Comparison of ENCODE assay signal across 1 cellular context in genomic region chr17:8884336-8884990, GRCh38.
TF ChIP-seq lines count a peak whose summit lies in the region.

No MANE protein-coding gene starts in this region.

TF ChIP-seq in HCT116, 20 proteins besides CTCF, POLR2A, EP300 and RAD21:
- no peak for TF ChIP-seq POLR2AphosphoS5 (IDR thresholded peaks at IDR 0.05; ENCODE audit: low read depth, low read length)
- TF ChIP-seq FOSL1 (IDR thresholded peaks at IDR 0.05; ENCODE audit: low read depth) = no peak
- TF ChIP-seq ZFX (IDR thresholded peaks at IDR 0.05) = no peak
- no peak for TF ChIP-seq EZH2 (IDR thresholded peaks at IDR 0.05)
- no peak for TF ChIP-seq MAX (IDR thresholded peaks at IDR 0.05)
- TF ChIP-seq YY1 (IDR thresholded peaks at IDR 0.05; ENCODE audit: extremely low read depth, insufficient replicate concordance, low read depth, low read length) = no peak
- no peak for TF ChIP-seq EGR1 (IDR thresholded peaks at IDR 0.05; ENCODE audit: low read depth)
- no peak for TF ChIP-seq CEBPB (IDR thresholded peaks at IDR 0.05; ENCODE audit: low read depth)
- TF ChIP-seq ELF1 (IDR thresholded peaks at IDR 0.05; ENCODE audit: borderline replicate concordance, low read depth) = no peak
- TF ChIP-seq ZNF274 (IDR thresholded peaks at IDR 0.05; ENCODE audit: low read depth, low read length) = no peak
- TF ChIP-seq SRF (IDR thresholded peaks at IDR 0.05; ENCODE audit: low read depth) = no peak
- no peak for TF ChIP-seq REST (IDR thresholded peaks at IDR 0.05; ENCODE audit: low read depth)
